10 cellular contexts compared by ENCODE assay signal in the genomic region with DNA sequence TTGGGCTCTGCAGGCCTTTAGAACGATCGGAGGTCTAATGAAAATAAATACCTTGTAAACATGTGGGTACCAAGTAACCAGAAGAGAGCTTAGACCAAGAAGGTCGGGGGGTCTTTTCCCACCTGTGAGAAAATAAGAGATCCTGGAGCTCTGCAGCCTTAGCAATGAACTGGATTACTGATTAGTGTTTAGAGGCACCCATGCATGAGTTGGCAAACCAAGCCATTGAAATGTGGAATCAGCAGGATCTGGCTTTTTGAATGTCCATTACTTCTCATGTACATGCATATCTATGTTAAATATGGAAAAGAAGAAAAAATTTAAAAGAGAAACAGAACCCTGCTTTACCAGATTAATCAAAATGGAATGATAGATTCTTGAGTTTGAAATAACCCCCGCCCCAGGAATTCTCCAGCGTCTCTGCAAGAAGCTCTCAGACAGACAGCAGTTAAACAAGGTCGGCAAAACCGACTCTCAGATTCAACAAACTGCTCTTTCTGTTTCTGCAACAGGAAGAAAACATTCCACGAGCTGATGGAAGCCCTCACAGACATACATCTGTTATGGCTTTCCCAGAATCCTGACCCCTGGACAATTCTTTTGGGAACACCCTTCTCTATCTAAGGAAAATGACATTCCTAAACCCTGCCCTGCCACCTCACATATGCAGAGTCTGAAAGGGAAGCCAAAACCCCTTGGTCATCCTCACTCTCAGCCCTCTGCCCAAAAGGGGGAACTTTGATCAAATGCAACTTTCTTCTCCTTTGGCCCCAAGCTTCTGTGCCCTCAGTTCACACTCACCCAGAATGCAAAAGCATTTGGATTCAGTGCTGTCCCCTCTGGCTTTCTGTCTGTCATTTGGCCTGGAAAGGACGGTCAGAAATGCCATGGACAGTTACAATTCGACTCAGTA.
DNase-seq lines count a peak whose midpoint lies in the region; ATAC-seq, FAIRE-seq and TF ChIP-seq lines count a peak whose summit lies in the region.
"Had no signal": no experiment of that assay in that cellular context is flagged by ENCODE, and none has a peak within 500 bp of the region (broad histone marks: within the 10 kb centered on the region; RNA-seq: fewer than 3 reads in every experiment).

No MANE protein-coding gene starts in this region.

- H3K4ac ChIP-seq in H1 (replicated peaks; ENCODE audit: insufficient read length, low read depth, low read length) = no peak overlapping the region

- ATAC-seq in activated CD4-positive, CD25-positive, alpha-beta regulatory T cell treated with anti-CD3 and anti-CD28 coated beads, Interleukin-2, amount 50 U/mL, for 24 hours = no peak

- H4K20me1 ChIP-seq in H1 (replicated peaks in 1 of 2; ENCODE audit: control insufficient read depth in 1 of 2, insufficient read depth in 2 of 2, low read length in 2 of 2) (peaks cover 39 to 40% of the 10 kb centered on the region in 2 experiments), SK-N-SH (ENCODE audit: insufficient read depth) (0 out of 2 replicates have a peak, but pooled peaks cover 6% of the 10 kb centered on the region)

- no peak overlapping the region for H3K27ac ChIP-seq in H1 (ENCODE audit: low read depth, low read length)
- no peak overlapping the region for H3K27ac ChIP-seq in SK-N-SH (ENCODE audit: low read depth in 2 of 2, low read length in 1 of 2)
- H3K27ac ChIP-seq: A549, HL-60, KMS-11 had no signal

- H3K79me2 ChIP-seq in H1 (ENCODE audit: control insufficient read depth in 1 of 2, insufficient read depth in 2 of 2, low read length in 2 of 2) (no peaks in the 10 kb centered on the region), SK-N-SH (ENCODE audit: insufficient read depth) (no peaks in the 10 kb centered on the region)

- H3K9ac ChIP-seq in H1 (replicated peaks in 1 of 4; ENCODE audit: extremely low read depth in 1 of 4, low read depth in 3 of 4, low read length in 3 of 4) (no peak overlapping the region; a peak in 1 of 7 replicates), SK-N-SH (no peak overlapping the region)
- H3K9ac ChIP-seq: KMS-11 had no signal

- H2AFZ ChIP-seq in H1 (ENCODE audit: low read length) (no peak overlapping the region), SK-N-SH (ENCODE audit: low read depth) (no peak overlapping the region)

- TF ChIP-seq CTCF in NB4 (IDR thresholded peaks at IDR 0.05; ENCODE audit: low read depth, low read length) (no peak), H1 (IDR thresholded peaks at IDR 0.05; ENCODE audit: control extremely low read depth in 1 of 3, insufficient read depth in 1 of 3, low read depth in 1 of 3, low read length in 3 of 3) (no peak), SK-N-SH (IDR thresholded peaks at IDR 0.05) (no peak)

- no peak overlapping the region for H2AK5ac ChIP-seq in H1 (ENCODE audit: low read depth, low read length)

- H4K5ac ChIP-seq in H1 (ENCODE audit: insufficient read length, low read depth, low read length) = no peak overlapping the region

- no peak overlapping the region for H3K56ac ChIP-seq in H1 (replicated peaks; ENCODE audit: insufficient read length, low read depth, low read length)

- no peak overlapping the region for H4K8ac ChIP-seq in H1 (ENCODE audit: extremely low read depth, insufficient read depth, low read length)

- TF ChIP-seq EP300 in H1 (IDR thresholded peaks at IDR 0.05; ENCODE audit: borderline replicate concordance in 1 of 2, low read depth in 2 of 2, low read length in 2 of 2) (no peak), SK-N-SH (IDR thresholded peaks at IDR 0.05; ENCODE audit: borderline replicate concordance in 1 of 2, low read depth in 1 of 2, low read length in 1 of 2) (no peak)

- H3K79me1 ChIP-seq in H1 (ENCODE audit: low read depth, low read length) = no peaks in the 10 kb centered on the region

- H3K4me3 ChIP-seq in NB4 (ENCODE audit: low read depth, low read length) (no peak overlapping the region), H1 (ENCODE audit: extremely low read depth in 1 of 4, insufficient read depth in 2 of 4, low read depth in 3 of 4, low read length in 4 of 4) (no peak overlapping the region), SK-N-SH (ENCODE audit: low read depth in 2 of 2, low read length in 1 of 2) (no peak overlapping the region)
- H3K4me3 ChIP-seq: A549 had no signal

- H3K23ac ChIP-seq in H1 (ENCODE audit: insufficient read length) = no peak overlapping the region

- no peak overlapping the region for H4K91ac ChIP-seq in H1 (replicated peaks; ENCODE audit: insufficient read length, low read length)

- H3K36me3 ChIP-seq in H1 (ENCODE audit: control insufficient read depth in 2 of 4, insufficient read depth in 4 of 4, low read length in 3 of 4) = peaks cover 0 to 3% (median 0%) of the 10 kb centered on the region in 4 experiments; a peak in 1 of 8 replicates
- no peaks in the 10 kb centered on the region for H3K36me3 ChIP-seq in SK-N-SH (replicated peaks in 1 of 2; ENCODE audit: control insufficient read depth in 1 of 2, insufficient read depth in 2 of 2, low read length in 1 of 2)

- CTCF ChIA-PET in H1 (lab: Charles Lee; ENCODE audit: partially characterized antibody) (interaction anchor here (0.6 to 6.3 kb wide), 32 partner anchors 10 to 164 kb away, joined by 3 to 81 read pairs (median 4); no protein-coding TSS in a partner anchor), SK-N-SH (lab: Yijun Ruan, JAX) (interaction anchor here (0.6 to 4.5 kb wide), 64 partner anchors 9 to 547 kb away, joined by 3 to 30 read pairs (median 3); a partner anchor contains a TSS)

- TF ChIP-seq POLR2A in NB4 (IDR thresholded peaks at IDR 0.05; ENCODE audit: extremely low read depth, insufficient read length) (no peak), H1 (IDR thresholded peaks at IDR 0.05; ENCODE audit: control extremely low read depth in 1 of 2, low read depth in 2 of 2, low read length in 2 of 2) (no peak)

- no peak overlapping the region for H2BK20ac ChIP-seq in H1 (ENCODE audit: low read length)

- 20% methylated on average over 10 of the region's 10 CpGs; no CpG with 5 or more reads in 1 of the 2 experiments for WGBS in H1 (ENCODE audit: extremely low coverage in 1 of 2, insufficient coverage in 1 of 2, insufficient read length in 1 of 2, insufficient replicate concordance in 2 of 2, low coverage in 1 of 2, low lambda C conversion rate in 2 of 2, missing lambda C conversion rate in 1 of 2), 2 experiments
- 14% methylated on average over 10 of the region's 10 CpGs for WGBS in SK-N-SH (ENCODE audit: low lambda C conversion rate)

- H3K23me2 ChIP-seq in H1 (ENCODE audit: low read depth, low read length) = peaks cover 3% of the 10 kb centered on the region

- no peak for FAIRE-seq in H1 (lab: Jason Lieb, UNC)
- FAIRE-seq: A549 had no signal

- H3K9me3 ChIP-seq in H1 (ENCODE audit: insufficient read depth in 2 of 2, low read depth in 1 of 2, low read length in 1 of 2) (no peaks in the 10 kb centered on the region; a peak in 1 of 4 replicates), SK-N-SH (no peaks in the 10 kb centered on the region)
- H3K9me3 ChIP-seq: A549 had no signal

- H2BK15ac ChIP-seq in H1 (ENCODE audit: low read length) = no peak overlapping the region

- no peaks in the 10 kb centered on the region for H3K9me2 ChIP-seq in SK-N-SH

- H2BK12ac ChIP-seq in H1 (ENCODE audit: low read depth, low read length) = no peak overlapping the region

- DNase-seq in CD1c-positive myeloid dendritic cell (ENCODE audit: extremely low spot score) = peak; percentile 34
- DNase-seq in NB4 (ENCODE audit: low read depth) = peak; percentile 40
- DNase-seq in H1 (ENCODE audit: low read depth in 1 of 2, low spot score in 2 of 2) = no peak
- peak; percentile 40 for DNase-seq in retina
- no peak for DNase-seq in NCI-H1105 treated with DMSO at 0.1 percent for 48 hours (lab: John Stamatoyannopoulos, UW)
- no peak for DNase-seq in SK-N-SH

- H3K4me1 ChIP-seq in H1 (replicated peaks in 1 of 4; ENCODE audit: control insufficient read depth in 3 of 4, insufficient read depth in 4 of 4, low read length in 3 of 4) (peaks cover 0 to 23% (median 11%) of the 10 kb centered on the region in 4 experiments; a peak in 5 of 7 replicates), SK-N-SH (ENCODE audit: control insufficient read depth in 1 of 2, insufficient read depth in 2 of 2, low read depth in 1 of 2, low read length in 1 of 2) (peaks cover 3 to 4% of the 10 kb centered on the region in 2 experiments; a peak in 1 of 4 replicates)

- no peak overlapping the region for H2BK120ac ChIP-seq in H1 (replicated peaks; ENCODE audit: low read depth, low read length)

- H2BK5ac ChIP-seq in H1 (ENCODE audit: low read depth, low read length) = no peak overlapping the region

- no peak overlapping the region for H3K18ac ChIP-seq in H1 (ENCODE audit: extremely low read depth, low read length)

- H3K4me2 ChIP-seq in H1 (ENCODE audit: insufficient read depth in 1 of 2, low read depth in 2 of 2, low read length in 2 of 2) = no peak overlapping the region
- no peak overlapping the region for H3K4me2 ChIP-seq in SK-N-SH
- H3K4me2 ChIP-seq: KMS-11 had no signal

- H3K27me3 ChIP-seq in H1 (replicated peaks in 1 of 4; ENCODE audit: control insufficient read depth in 3 of 4, extremely low read depth in 1 of 4, insufficient read depth in 3 of 4, low read length in 3 of 4) (peaks cover 98 to 100% (median 99%) of the 10 kb centered on the region in 4 experiments), SK-N-SH (ENCODE audit: insufficient read depth) (peaks cover 100% of the 10 kb centered on the region)

- no peak overlapping the region for H3K14ac ChIP-seq in H1 (ENCODE audit: insufficient read length)

- POLR2A ChIA-PET in H1 (lab: Charles Lee; ENCODE audit: partially characterized antibody) = interaction anchor here (1.3 to 1.5 kb wide), 3 partner anchors 71 to 141 kb away, joined by 3 to 7 read pairs (median 4); no protein-coding TSS in a partner anchor
- POLR2A ChIA-PET in SK-N-SH (lab: Yijun Ruan, JAX) = no interaction called here

- TF ChIP-seq RAD21 in H1 (IDR thresholded peaks at IDR 0.05 in 1 of 2, conservative IDR thresholded peaks at IDR 0.05 in 1 of 2; ENCODE audit: low read depth in 2 of 2, low read length in 2 of 2) (no peak), SK-N-SH (IDR thresholded peaks at IDR 0.05; ENCODE audit: low read length) (no peak)

- H3F3A ChIP-seq in SK-N-SH (replicated peaks; ENCODE audit: insufficient read depth) = no peaks in the 10 kb centered on the region

TF ChIP-seq in H1, 55 proteins besides CTCF, POLR2A, EP300 and RAD21:
- TF ChIP-seq TEAD4 (IDR thresholded peaks at IDR 0.05; ENCODE audit: low read depth, low read length) (0 out of 2 replicates have a peak, but pooled peaks have one; percentile 17), TAF1 (IDR thresholded peaks at IDR 0.05; ENCODE audit: low read depth, low read length) (no peak)

Comparison
In these comparisons a context has a peak if more than half of its experiments do, and no peak if none do; other contexts are left out.
1. DNase-seq: peak in CD1c-positive myeloid dendritic cell (single experiment), NB4 (single experiment) and retina (single experiment); none in H1 (0 of 2), NCI-H1105 treated with DMSO at 0.1 percent for 48 hours (single experiment) and SK-N-SH (single experiment).